8 cellular contexts compared by ENCODE assay signal in genomic region chr14:24115451-24116110, GRCh38. TPM values are rescaled to one million over a fixed set of nuclear protein-coding genes. Genes with fewer than 3 reads are reported as not detected.
DNase-seq lines count a peak whose midpoint lies in the region; TF ChIP-seq lines count a peak whose summit lies in the region.

No MANE protein-coding gene starts in this region.

- TF ChIP-seq POLR2A in prostate gland (IDR thresholded peaks at IDR 0.05), result no peak

- peak overlapping the region; percentile 92 for H3K27ac ChIP-seq in SJSA1
- peak overlapping the region; percentile 98 for H3K27ac ChIP-seq in fibroblast of lung (ENCODE audit: insufficient read depth, low read length)
- peak overlapping the region; percentile 99 for H3K27ac ChIP-seq in prostate gland

- H3K79me2 ChIP-seq in fibroblast of lung (ENCODE audit: control insufficient read depth, insufficient read depth, low read length), result no peaks in the 10 kb centered on the region

- H2AFZ ChIP-seq in fibroblast of lung (ENCODE audit: low read length), result peak overlapping the region; percentile 27

- intact Hi-C loops in prostate gland (cut with DNase I), result loop anchor here (2.0 kb wide), 2 partner anchors 21 to 25 kb away; partner anchors contain the start of genes EMC9 and PCK2

- DNase-seq in GM06990 (ENCODE audit: extremely low read depth, insufficient read length) (no peak), SJSA1 (ENCODE audit: low read depth in 1 of 2, low spot score in 2 of 2) (no peak), fibroblast of lung (ENCODE audit: low read depth in 2 of 2) (no peak), prostate gland (ENCODE audit: low spot score) (no peak), COR-L47 (lab: John Stamatoyannopoulos, UW) (no peak), NCI-H526 treated with DMSO at 0.1 percent for 48 hours (lab: John Stamatoyannopoulos, UW) (no peak), KG1 (lab: John Stamatoyannopoulos, UW) (no peak), hippocampal formation (lab: John Stamatoyannopoulos, UW) (no peak)

- H3K4me1 ChIP-seq in SJSA1 (replicated peaks) (peaks cover 7% of the 10 kb centered on the region), fibroblast of lung (ENCODE audit: control insufficient read depth, extremely low read depth, insufficient read depth, low read length) (peaks cover 5% of the 10 kb centered on the region), prostate gland (replicated peaks) (peaks cover 4% of the 10 kb centered on the region)

- H3K4me3 ChIP-seq in GM06990 (replicated peaks; ENCODE audit: low read depth, low read length) (peak overlapping the region; percentile 72), SJSA1 (peak overlapping the region; percentile 65), fibroblast of lung (replicated peaks in 1 of 4; ENCODE audit: control extremely low read depth in 1 of 4, insufficient read depth in 1 of 4, low read depth in 3 of 4, low read length in 4 of 4) (peak overlapping the region; percentile 39 to 96 (median 63)), prostate gland (peak overlapping the region; percentile 62 to 69)

- TF ChIP-seq CTCF in GM06990 (IDR thresholded peaks at IDR 0.05; ENCODE audit: insufficient read depth, low read length, poor library complexity, severe bottlenecking) (no peak), fibroblast of lung (conservative IDR thresholded peaks at IDR 0.05 in 1 of 2, IDR thresholded peaks at IDR 0.05 in 1 of 2; ENCODE audit: low read depth in 1 of 2, low read length in 2 of 2) (no peak), prostate gland (IDR thresholded peaks at IDR 0.05) (no peak)

- H3K27me3 ChIP-seq in GM06990 (replicated peaks; ENCODE audit: control insufficient read depth, insufficient read depth, low read length) (no peaks in the 10 kb centered on the region), SJSA1 (replicated peaks) (no peaks in the 10 kb centered on the region), fibroblast of lung (ENCODE audit: control insufficient read depth, insufficient read depth, low read length) (no peaks in the 10 kb centered on the region), prostate gland (replicated peaks; ENCODE audit: insufficient read depth) (no peaks in the 10 kb centered on the region)

- peak overlapping the region; percentile 96 for H3K9ac ChIP-seq in fibroblast of lung (ENCODE audit: insufficient read depth, low read length)

- H3K36me3 ChIP-seq in GM06990 (ENCODE audit: control insufficient read depth, insufficient read depth, low read length) (peaks cover 28% of the 10 kb centered on the region), SJSA1 (peaks cover 23% of the 10 kb centered on the region), fibroblast of lung (ENCODE audit: control insufficient read depth, insufficient read depth, low read length) (no peaks in the 10 kb centered on the region), prostate gland (peaks cover 6 to 15% of the 10 kb centered on the region in 2 donors)

- no peaks in the 10 kb centered on the region for H4K20me1 ChIP-seq in fibroblast of lung (ENCODE audit: control insufficient read depth, extremely low read depth, insufficient read depth, low read length)

- H3K9me3 ChIP-seq in SJSA1 (replicated peaks) (no peaks in the 10 kb centered on the region), fibroblast of lung (ENCODE audit: control insufficient read depth, insufficient read depth, low read depth, low read length) (no peaks in the 10 kb centered on the region), prostate gland (no peaks in the 10 kb centered on the region)

- 2% methylated on average over 14 of the region's 14 CpGs for WGBS in prostate gland

- H3K4me2 ChIP-seq in fibroblast of lung (ENCODE audit: extremely low read depth, insufficient read depth, low read length), result peak overlapping the region; percentile 90

RNA-seq across cellular contexts. Expression of gene NRL, which starts 0.8 kb away (rescaled TPM):
- total RNA-seq in SJSA1 (2014; rRNA removed; shearing (Covaris generic)), result 1.4 TPM in 1 of 2 replicates, not detected in the other
- total RNA-seq in fibroblast of lung (0.77 and 0.99 TPM in 2 replicates), prostate gland (1 to 10 TPM; 4.3 to 4.7 TPM)
- 0.45 and 0.49 TPM in 2 replicates for polyA plus RNA-seq in fibroblast of lung
- polyA plus RNA-seq in fibroblast of lung (2012), result 0.49 and 0.60 TPM in 2 replicates
- 1.0 and 2.6 TPM in 2 replicates for polyA minus RNA-seq in fibroblast of lung (ENCODE audit: low replicate concordance)

RNA-seq across cellular contexts. Expression of gene DCAF11, which starts 1.0 kb away (rescaled TPM):
- total RNA-seq in SJSA1 (2014; rRNA removed; shearing (Covaris generic)), result 43.1 and 44.0 TPM in 2 replicates
- 52.9 and 68.0 TPM in 2 replicates for total RNA-seq in fibroblast of lung
- 18.4 and 21.7 TPM in 2 replicates for polyA plus RNA-seq in fibroblast of lung
- polyA plus RNA-seq in fibroblast of lung (2012), result 23.8 and 26.8 TPM in 2 replicates
- polyA minus RNA-seq in fibroblast of lung (ENCODE audit: low replicate concordance), result 46.5 and 62.5 TPM in 2 replicates
- 100 to 1,000 TPM; 111 to 115 TPM for total RNA-seq in prostate gland

RNA-seq across cellular contexts. Expression of gene FITM1, which starts 14.9 kb away (rescaled TPM):
- total RNA-seq in SJSA1 (2014; rRNA removed; shearing (Covaris generic)), result 1.8 TPM in 1 of 2 replicates, not detected in the other
- total RNA-seq in fibroblast of lung (under 0.01 TPM in 1 of 2 replicates, not detected in the other), prostate gland (1 to 10 TPM in 1 of 2 donors, not detected in 1; 2.0 TPM)
- polyA plus RNA-seq in fibroblast of lung, result not detected in 2 replicates
- polyA plus RNA-seq in fibroblast of lung (2012), result 0.17 TPM in 1 of 2 replicates, not detected in the other
- 2.9 TPM in 1 of 2 replicates, not detected in the other for polyA minus RNA-seq in fibroblast of lung (ENCODE audit: low replicate concordance)

RNA-seq across cellular contexts. Expression of gene PSME1, which starts 20.4 kb away (rescaled TPM):
- total RNA-seq in SJSA1 (2014; rRNA removed; shearing (Covaris generic)), result 168 and 199 TPM in 2 replicates
- total RNA-seq in fibroblast of lung, result 172 and 177 TPM in 2 replicates
- 221 and 266 TPM in 2 replicates for polyA plus RNA-seq in fibroblast of lung
- 217 and 263 TPM in 2 replicates for polyA plus RNA-seq in fibroblast of lung (2012)
- polyA minus RNA-seq in fibroblast of lung (ENCODE audit: low replicate concordance), result 42.6 and 61.4 TPM in 2 replicates
- total RNA-seq in prostate gland, result 100 to 1,000 TPM in 1 of 2 donors, 10 to 100 TPM in 1; 85.4 to 213 TPM

RNA-seq across cellular contexts. Expression of gene PCK2, which starts 21.5 kb away (rescaled TPM):
- total RNA-seq in SJSA1 (2014; rRNA removed; shearing (Covaris generic)), result 4.8 and 5.3 TPM in 2 replicates
- total RNA-seq in fibroblast of lung (33.9 and 71.3 TPM in 2 replicates), prostate gland (10 to 100 TPM; 15.4 to 21.8 TPM)
- 12.7 and 15.9 TPM in 2 replicates for polyA plus RNA-seq in fibroblast of lung
- polyA plus RNA-seq in fibroblast of lung (2012), result 17.0 and 22.7 TPM in 2 replicates
- 33.5 and 51.1 TPM in 2 replicates for polyA minus RNA-seq in fibroblast of lung (ENCODE audit: low replicate concordance)
